In genomic region chr9:3699868-3700267, GRCh38 we compare ENCODE assay signal across 24 cellular contexts.
"Had no signal": no experiment of that assay in that cellular context is flagged by ENCODE, and none has a peak within 500 bp of the region (broad histone marks: within the 10 kb centered on the region; RNA-seq: fewer than 3 reads in every experiment).

No MANE protein-coding gene starts in this region.

- H3K27ac Mint-ChIP-seq: activated B cell treated with CpG ODN at 0.5 μM for 24 hours; activated CD4-positive, alpha-beta T cell treated with anti-CD3 and anti-CD28 coated beads, Interleukin-2, amount 10 ng/mL, durations not matched to agents 24 days and 14 days; activated CD8-positive, alpha-beta memory T cell treated with anti-CD3 and anti-CD28 coated beads, Interleukin-2, amount 10 ng/mL, durations not matched to agents 7 days and 5 days; activated naive CD4-positive, alpha-beta T cell treated with anti-CD3 and anti-CD28 coated beads, Interleukin-2, amount 50 U/mL, for 24 hours; activated T-cell treated with anti-CD3 and anti-CD28 coated beads, Interleukin-2, amount 50 U/mL, for 24 hours; activated T-helper 1 cell treated with anti-CD3 and anti-CD28 coated beads, Interleukin-12 subunit alpha, Interleukin-12 subunit beta, Interleukin-2, Interleukin-4 antibody, amounts not matched to agents 30 ng/mL and 10 ng/mL and 1 ng/mL, durations not matched to agents 14 hours and 24 hours and 36 hours; T-helper 17 cell had no signal

- H3K27me3 ChIP-seq: breast epithelium had no signal

- H3K4me1 Mint-ChIP-seq: activated B cell treated with CpG ODN at 0.5 μM for 24 hours; activated CD4-positive, alpha-beta T cell treated with anti-CD3 and anti-CD28 coated beads, Interleukin-2, amount 10 ng/mL, durations not matched to agents 24 days and 14 days; activated CD8-positive, alpha-beta memory T cell treated with anti-CD3 and anti-CD28 coated beads, Interleukin-2, amount 10 ng/mL, durations not matched to agents 7 days and 5 days; activated naive CD4-positive, alpha-beta T cell treated with anti-CD3 and anti-CD28 coated beads, Interleukin-2, amount 50 U/mL, for 24 hours; T-helper 17 cell had no signal

- H3K9me3 ChIP-seq: breast epithelium had no signal

- H3K4me3 Mint-ChIP-seq: activated B cell treated with CpG ODN at 0.5 μM for 24 hours; activated CD4-positive, alpha-beta T cell treated with anti-CD3 and anti-CD28 coated beads, Interleukin-2, amount 10 ng/mL, durations not matched to agents 24 days and 14 days; activated CD8-positive, alpha-beta memory T cell treated with anti-CD3 and anti-CD28 coated beads, Interleukin-2, amount 10 ng/mL, durations not matched to agents 7 days and 5 days; activated naive CD4-positive, alpha-beta T cell treated with anti-CD3 and anti-CD28 coated beads, Interleukin-2, amount 50 U/mL, for 24 hours; activated T-cell treated with anti-CD3 and anti-CD28 coated beads, Interleukin-2, amount 50 U/mL, for 24 hours; activated T-helper 1 cell treated with anti-CD3 and anti-CD28 coated beads, Interleukin-12 subunit alpha, Interleukin-12 subunit beta, Interleukin-2, Interleukin-4 antibody, amounts not matched to agents 30 ng/mL and 10 ng/mL and 1 ng/mL, durations not matched to agents 14 hours and 24 hours and 36 hours; T-helper 17 cell had no signal

- H3K27ac ChIP-seq: breast epithelium had no signal

- H3K36me3 Mint-ChIP-seq: activated CD8-positive, alpha-beta memory T cell treated with anti-CD3 and anti-CD28 coated beads, Interleukin-2, amount 10 ng/mL, durations not matched to agents 7 days and 5 days had no signal

- H3K4me1 ChIP-seq: breast epithelium had no signal

- H3K4me3 ChIP-seq: breast epithelium had no signal

- H3K36me3 ChIP-seq: breast epithelium had no signal

- FAIRE-seq: RCC 7860 had no signal

- H3K9me3 Mint-ChIP-seq: activated B cell treated with CpG ODN at 0.5 μM for 24 hours; activated CD4-positive, alpha-beta T cell treated with anti-CD3 and anti-CD28 coated beads, Interleukin-2, amount 10 ng/mL, durations not matched to agents 24 days and 14 days; activated naive CD4-positive, alpha-beta T cell treated with anti-CD3 and anti-CD28 coated beads, Interleukin-2, amount 50 U/mL, for 24 hours; activated T-cell treated with anti-CD3 and anti-CD28 coated beads, Interleukin-2, amount 50 U/mL, for 24 hours; activated T-helper 1 cell treated with anti-CD3 and anti-CD28 coated beads, Interleukin-12 subunit alpha, Interleukin-12 subunit beta, Interleukin-2, Interleukin-4 antibody, amounts not matched to agents 30 ng/mL and 10 ng/mL and 1 ng/mL, durations not matched to agents 14 hours and 24 hours and 36 hours had no signal

- DNase-seq: activated B cell treated with CpG ODN at 0.5 μM for 24 hours; activated CD4-positive, alpha-beta T cell treated with anti-CD3 and anti-CD28 coated beads for 1 hour; activated CD4-positive, alpha-beta T cell treated with anti-CD3 and anti-CD28 coated beads, Interleukin-2, amount 10 ng/mL, durations not matched to agents 24 days and 14 days; activated CD4-positive, alpha-beta T cell treated with anti-CD3 and anti-CD28 coated beads, Interleukin-2, amount 50 U/mL, for 48 hours; activated CD8-positive, alpha-beta memory T cell treated with anti-CD3 and anti-CD28 coated beads, Interleukin-2, amount 10 ng/mL, durations not matched to agents 7 days and 5 days; activated effector memory CD4-positive, alpha-beta T cell treated with Interleukin-2 at 50 U/mL for 16 hours; activated naive CD4-positive, alpha-beta T cell; activated T-cell treated with anti-CD3 and anti-CD28 coated beads, Interleukin-2, amount 50 U/mL, for 24 hours; aorta; central memory CD4-positive, alpha-beta T cell; MM.1S; NCI-H1105; NCI-H1436; NCI-H1694 treated with DMSO at 0.1 percent for 48 hours; NCI-H2029 treated with DMSO at 0.1 percent for 48 hours; NCI-H226; NCI-H526; SHP77; T-helper 17 cell; T-helper 9 cell had no signal
